In the genomic region with DNA sequence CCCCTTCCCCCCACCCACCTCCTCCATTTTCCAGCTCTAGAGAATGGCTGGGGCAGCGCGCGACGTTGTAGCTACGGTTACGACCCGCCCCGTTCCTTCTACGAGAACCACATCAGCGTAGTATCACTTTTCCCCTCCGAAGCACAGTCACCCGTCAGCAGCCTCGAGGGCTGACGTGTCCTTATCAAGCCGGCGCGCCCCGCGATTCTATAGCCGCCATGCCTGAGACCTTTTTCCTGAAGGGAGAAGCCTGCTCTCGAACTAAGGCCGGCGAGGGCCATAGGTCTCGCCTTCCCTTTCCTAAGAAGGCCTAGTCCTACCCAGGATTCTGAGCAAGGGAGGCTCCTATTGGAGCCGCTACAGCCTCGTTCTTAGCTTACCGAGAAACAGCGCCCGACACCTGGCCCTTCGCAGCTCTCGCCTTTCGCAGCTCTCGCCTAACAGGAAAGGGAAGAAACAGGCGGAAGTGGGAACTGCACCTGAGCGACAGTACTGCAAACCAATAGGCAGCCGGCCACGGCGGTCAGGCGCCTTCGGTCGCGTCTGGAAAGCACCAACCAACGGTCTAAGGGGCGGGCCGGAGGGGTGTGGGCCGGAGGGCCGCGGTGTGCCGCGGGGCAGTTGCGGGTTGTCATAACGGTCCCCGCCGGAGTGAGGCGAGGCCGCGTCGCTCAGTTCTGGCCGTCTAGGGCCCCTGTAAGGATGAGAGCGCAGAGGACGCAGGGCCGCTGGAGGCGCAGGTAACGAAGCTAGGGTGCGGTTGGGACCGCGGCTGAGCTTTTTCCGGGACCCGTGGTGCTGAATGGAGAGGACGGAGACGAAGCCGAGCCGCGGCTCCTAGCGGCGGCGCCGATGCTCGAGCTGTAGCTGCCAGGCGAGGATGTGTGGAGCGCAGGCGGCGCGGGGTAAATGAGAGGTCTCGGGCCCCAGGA, we compare ENCODE assay signal across 8 cellular contexts. TPM values are rescaled to one million over a fixed set of nuclear protein-coding genes. Genes with fewer than 3 reads are reported as not detected.
DNase-seq lines count a peak whose midpoint lies in the region; ATAC-seq and TF ChIP-seq lines count a peak whose summit lies in the region.

A gene (plus strand): TSS at position 618 of the 932 bp plus-strand sequence. CDS start 470 bp downstream, outside the sequence.
A gene (minus strand): TSS at position 445 of the 932 bp plus-strand sequence. CDS start 1,522 bp downstream, outside the sequence.

- H3K27ac Mint-ChIP-seq in CD14-positive monocyte: peak within 1 kb of the TSS; percentile 97 to 99 (median 99)

- peaks cover 50% of the 10 kb centered on the region for H3K4me1 Mint-ChIP-seq in CD14-positive monocyte

- peak within 1 kb of the TSS; percentile 95 to 98 for H3K27ac ChIP-seq in left lung

- TF ChIP-seq CTCF in CD14-positive monocyte (IDR thresholded peaks at IDR 0.05) (peak; percentile 27), left lung (IDR thresholded peaks at IDR 0.05) (peak in 1 of 2 donors; percentile 41)

- H3K36me3 ChIP-seq in left lung: peaks cover 0 to 31% of the 10 kb centered on the region in 2 donors

- DNase-seq in CD14-positive monocyte (ENCODE audit: low spot score) (peak; percentile 99), NCI-H69 (lab: John Stamatoyannopoulos, UW) (peak; percentile 99), dedifferentiated amniotic fluid mesenchymal stem cell (ENCODE audit: extremely low spot score) (peak; percentile 99), left lung (peak; percentile 98 to 99)
- peak; percentile 89 for DNase-seq in activated CD4-positive, alpha-beta T cell treated with anti-CD3 and anti-CD28 coated beads, Interleukin-2, amount 50 U/mL, for 1 hour
- DNase-seq in stimulated activated CD4-positive, alpha-beta T cell treated with anti-CD3 and anti-CD28 coated beads, Interleukin-2, amount 100 ng/mL, for 48 hours: peak; percentile 89 to 90

- H3K9me3 Mint-ChIP-seq in CD14-positive monocyte: peaks cover 0 to 2% (median 0%) of the 10 kb centered on the region in 7 donors

- H3K4me3 ChIP-seq in left lung: peak within 1 kb of the TSS; percentile 95 to 99

- H3K27me3 ChIP-seq in left lung: no peaks in the 10 kb centered on the region

- peaks cover 25 to 48% of the 10 kb centered on the region in 2 donors for H3K36me3 Mint-ChIP-seq in CD14-positive monocyte

- ATAC-seq in GM19351 (IDR thresholded peaks at IDR 0.05; ENCODE audit: unreplicated experiment) (peak; percentile 89), HG03521 (IDR thresholded peaks at IDR 0.05; ENCODE audit: unreplicated experiment) (peak; percentile 94), left lung (peak; percentile 99)

- H3K9me3 ChIP-seq in left lung: no peaks in the 10 kb centered on the region

- intact Hi-C loops in CD14-positive monocyte (cut with micrococcal nuclease) (loop anchor here (5.0 kb wide), 2 partner anchors 33 to 147 kb away; a partner anchor contains a TSS), left lung (cut with DNase I) (no loop called here)

- H3K4me3 Mint-ChIP-seq in CD14-positive monocyte: peak within 1 kb of the TSS; percentile 92 to 98

- H3K27me3 Mint-ChIP-seq in CD14-positive monocyte (ENCODE audit: low read depth in 3 of 3): no peaks in the 10 kb centered on the region

- H3K4me1 ChIP-seq in left lung: peaks cover 27 to 61% of the 10 kb centered on the region in 2 donors

RNA-seq across cellular contexts. Expression of the first gene that starts in this region (rescaled TPM):
- polyA plus RNA-seq in CD14-positive monocyte: 10 to 100 TPM; 36.3 to 38.0 TPM
- total RNA-seq in left lung: 10 to 100 TPM; 35.3 to 47.2 TPM

RNA-seq across cellular contexts. Expression of the second gene that starts in this region (rescaled TPM):
- polyA plus RNA-seq in CD14-positive monocyte: 100 to 1,000 TPM; 408 to 454 TPM
- total RNA-seq in left lung: 100 to 1,000 TPM; 111 to 137 TPM

Comparison
In these comparisons a context has a peak if more than half of its experiments do, and no peak if none do; other contexts are left out.
1. Peak in every context shown above with its lines: DNase-seq, ATAC-seq, H3K4me3 ChIP-seq and H3K27ac ChIP-seq.
2. intact Hi-C loops: an anchor here in CD14-positive monocyte (5.0 kb wide); none called in left lung.